Comparison of ENCODE assay signal across 8 cellular contexts in genomic region chr5:73201547-73202513, GRCh38. TPM values are rescaled to one million over a fixed set of nuclear protein-coding genes. Genes with fewer than 3 reads are reported as not detected.
DNase-seq lines count a peak whose midpoint lies in the region; ATAC-seq and FAIRE-seq lines count a peak whose summit lies in the region.

No MANE protein-coding gene starts in this region.

- peak; percentile 86 for DNase-seq in HK-2 (ENCODE audit: unreplicated experiment)
- peak; percentile 64 for DNase-seq in SK-N-DZ (ENCODE audit: low spot score)
- DNase-seq in activated gamma-delta T cell treated with anti-CD3 and anti-CD28 coated beads, Interleukin-2, amount 50 U/mL, for 16 hours (ENCODE audit: low read depth), result peak; percentile 47
- DNase-seq in glomerular visceral epithelial cell (ENCODE audit: extremely low spot score), result peak; percentile 87
- peak; percentile 37 for DNase-seq in pons (ENCODE audit: low spot score)
- peak; percentile 73 for DNase-seq in urothelium cell line (ENCODE audit: low spot score)
- no peak for DNase-seq in NCI-H1436 treated with DMSO at 0.1 percent for 48 hours (lab: John Stamatoyannopoulos, UW)

- FAIRE-seq in urothelium cell line (lab: Jason Lieb, UNC), result no peak

- ATAC-seq in GM18511 (IDR thresholded peaks at IDR 0.05; ENCODE audit: unreplicated experiment), result peak; percentile 74

RNA-seq across cellular contexts. Expression of gene TMEM174, which starts 28.8 kb away (rescaled TPM):
- not detected in 2 replicates for polyA plus RNA-seq in SK-N-DZ (2014; cell fraction: cytosol; rRNA removed)
- polyA plus RNA-seq in SK-N-DZ (2014; cell fraction: nucleus; rRNA removed), result not detected in 2 replicates
